In the genomic region with DNA sequence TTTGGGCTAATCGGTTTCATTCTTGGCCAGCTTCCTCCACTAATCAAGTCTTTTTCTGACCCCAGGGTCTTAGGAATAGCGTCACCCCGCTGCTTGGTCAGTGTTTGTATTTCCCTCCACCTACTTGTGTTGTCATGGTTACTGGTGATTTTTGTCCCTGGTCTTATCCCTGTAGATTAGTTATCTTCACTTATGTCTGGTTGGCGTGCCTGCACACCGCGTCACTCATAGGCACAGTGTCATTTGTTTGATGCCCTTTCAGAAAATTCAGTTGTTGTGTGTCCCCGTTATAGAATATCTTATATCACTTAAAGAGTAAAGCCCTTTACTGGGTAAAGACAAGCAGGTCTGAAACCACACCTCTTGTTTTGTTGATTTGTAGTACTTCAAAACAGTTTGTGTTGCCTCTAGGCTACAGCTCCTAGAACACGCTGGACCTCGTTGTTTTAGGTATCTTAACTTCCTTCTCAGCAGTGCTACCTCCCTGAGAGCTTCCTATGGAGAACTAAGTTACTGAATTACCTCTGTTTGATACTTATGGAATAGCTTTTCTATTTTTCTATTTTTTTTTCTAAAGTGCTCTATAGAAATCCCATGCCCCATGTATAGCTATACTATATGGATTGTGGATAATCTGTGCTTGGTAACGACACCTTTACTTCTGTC, we compare ENCODE assay signal across 8 cellular contexts. TPM values are rescaled to one million over a fixed set of nuclear protein-coding genes. Genes with fewer than 3 reads are reported as not detected.
DNase-seq lines count a peak whose midpoint lies in the region; ATAC-seq and TF ChIP-seq lines count a peak whose summit lies in the region.

No MANE protein-coding gene starts in this region.

- no peaks in the 10 kb centered on the region for H3K9me3 Mint-ChIP-seq in endodermal cell

- H3K4me3 Mint-ChIP-seq in endodermal cell: peak overlapping the region; percentile 90

- peak overlapping the region; percentile 82 for H3K4me2 ChIP-seq in SU-DHL-6 (ENCODE audit: low read depth, low read length, poor library complexity, severe bottlenecking)

- H3K27ac ChIP-seq in SU-DHL-6 (ENCODE audit: low read depth, low read length) (no peak overlapping the region), endodermal cell (ENCODE audit: low read depth, low read length) (peak overlapping the region; percentile 77), vagina (peak overlapping the region; percentile 87)

- H3F3A ChIP-seq in SU-DHL-6 (ENCODE audit: insufficient read depth): no peaks in the 10 kb centered on the region

- H3K36me3 Mint-ChIP-seq in endodermal cell (ENCODE audit: low read depth): no peaks in the 10 kb centered on the region

- H3K27me3 ChIP-seq in SU-DHL-6 (ENCODE audit: low read length): no peaks in the 10 kb centered on the region
- H3K27me3 ChIP-seq in endodermal cell (ENCODE audit: control insufficient read depth, insufficient read depth, low read length, poor library complexity, severe bottlenecking): no peaks in the 10 kb centered on the region
- no peaks in the 10 kb centered on the region for H3K27me3 ChIP-seq in mononuclear cell (ENCODE audit: insufficient read depth, low read length)
- no peaks in the 10 kb centered on the region for H3K27me3 ChIP-seq in vagina

- H3K36me3 ChIP-seq in SU-DHL-6 (ENCODE audit: low read length): no peaks in the 10 kb centered on the region
- no peaks in the 10 kb centered on the region for H3K36me3 ChIP-seq in endodermal cell (ENCODE audit: control insufficient read depth, insufficient read depth, low read length)
- no peaks in the 10 kb centered on the region for H3K36me3 ChIP-seq in vagina

- H3K79me2 ChIP-seq in SU-DHL-6 (ENCODE audit: insufficient read depth, low read length): peaks cover 7% of the 10 kb centered on the region; the same call in 1 of the 2 replicates

- WGBS in endodermal cell (ENCODE audit: insufficient coverage in 1 of 2, insufficient read length in 1 of 2), 2 experiments: 8 to 17% methylated on average over 5 to 10 of the region's 10 CpGs

- DNase-seq in GM03348 (ENCODE audit: low spot score) (peak; percentile 41), endodermal cell (no peak), vagina (ENCODE audit: extremely low spot score in 2 of 2) (no peak), NCI-H510A (lab: John Stamatoyannopoulos, UW) (no peak)

- peak overlapping the region; percentile 71 for H3K4me3 ChIP-seq in SU-DHL-6 (ENCODE audit: insufficient read depth, low read length, poor library complexity, severe bottlenecking)
- peak overlapping the region; percentile 91 for H3K4me3 ChIP-seq in endodermal cell (ENCODE audit: low read length)
- H3K4me3 ChIP-seq in mononuclear cell (ENCODE audit: low read length): peak overlapping the region; percentile 95
- H3K4me3 ChIP-seq in vagina: peak overlapping the region; percentile 67 to 96

- H3K9me2 ChIP-seq in SU-DHL-6 (replicated peaks; ENCODE audit: insufficient read depth, low read length): no peaks in the 10 kb centered on the region

- ATAC-seq in HG03432 (IDR thresholded peaks at IDR 0.05; ENCODE audit: unreplicated experiment) (peak; percentile 3), GM18870 (IDR thresholded peaks at IDR 0.05; ENCODE audit: unreplicated experiment) (no peak)

- peak overlapping the region; percentile 85 for H2AFZ ChIP-seq in SU-DHL-6 (ENCODE audit: low read depth, low read length, severe bottlenecking)

- H4K20me1 ChIP-seq in SU-DHL-6 (ENCODE audit: low read depth, low read length): no peaks in the 10 kb centered on the region

- H3K9me3 ChIP-seq in SU-DHL-6 (ENCODE audit: insufficient read depth, low read length): no peaks in the 10 kb centered on the region
- H3K9me3 ChIP-seq in endodermal cell (ENCODE audit: control insufficient read depth, low read length): no peaks in the 10 kb centered on the region
- H3K9me3 ChIP-seq in mononuclear cell (ENCODE audit: low read depth, low read length): no peaks in the 10 kb centered on the region
- H3K9me3 ChIP-seq in vagina: no peaks in the 10 kb centered on the region

- TF ChIP-seq POLR2A in vagina (IDR thresholded peaks at IDR 0.05): no peak

- peak overlapping the region; percentile 77 for H3K9ac ChIP-seq in SU-DHL-6 (ENCODE audit: low read length)
- H3K9ac ChIP-seq in endodermal cell (ENCODE audit: extremely low read depth, low read length, poor library complexity, severe bottlenecking): peak overlapping the region; percentile 97

- H3K4me1 ChIP-seq in endodermal cell (ENCODE audit: control insufficient read depth, insufficient read depth, low read length) (no peaks in the 10 kb centered on the region), mononuclear cell (ENCODE audit: insufficient read depth, low read length) (peaks cover 36% of the 10 kb centered on the region), vagina (peaks cover 19% of the 10 kb centered on the region)

- H3K4me1 Mint-ChIP-seq in endodermal cell: peaks cover 18% of the 10 kb centered on the region

- H3K27ac Mint-ChIP-seq in endodermal cell: peak overlapping the region; percentile 93

- H3K27me3 Mint-ChIP-seq in endodermal cell (ENCODE audit: insufficient read depth): no peaks in the 10 kb centered on the region

- TF ChIP-seq CTCF in SU-DHL-6 (IDR thresholded peaks at IDR 0.05; ENCODE audit: insufficient read depth, low read length, poor library complexity, severe bottlenecking) (no peak), endodermal cell (conservative IDR thresholded peaks at IDR 0.05) (no peak), vagina (IDR thresholded peaks at IDR 0.05) (no peak)

- intact Hi-C loops in vagina (cut with DNase I): no loop called here

RNA-seq across cellular contexts. Expression of a gene that starts 0.9 kb away (rescaled TPM):
- total RNA-seq in endodermal cell (10 to 100 TPM; 19.2 to 20.3 TPM), mononuclear cell (22.4 TPM), vagina (71.7 TPM)
- 7.9 TPM for polyA plus RNA-seq in endodermal cell (2013, experiment 1 of 2)
- polyA plus RNA-seq in endodermal cell (2013, experiment 2 of 2): 10.5 TPM

RNA-seq across cellular contexts. Expression of a gene that starts 7.7 kb away (rescaled TPM):
- 10 to 100 TPM; 41.2 to 64.3 TPM for total RNA-seq in endodermal cell
- 125 TPM for polyA plus RNA-seq in endodermal cell (2013, experiment 1 of 2)
- 145 TPM for polyA plus RNA-seq in endodermal cell (2013, experiment 2 of 2)
- 0.63 TPM for total RNA-seq in mononuclear cell
- 6.4 TPM for total RNA-seq in vagina
